1 cellular context compared by ENCODE assay signal in the genomic region with DNA sequence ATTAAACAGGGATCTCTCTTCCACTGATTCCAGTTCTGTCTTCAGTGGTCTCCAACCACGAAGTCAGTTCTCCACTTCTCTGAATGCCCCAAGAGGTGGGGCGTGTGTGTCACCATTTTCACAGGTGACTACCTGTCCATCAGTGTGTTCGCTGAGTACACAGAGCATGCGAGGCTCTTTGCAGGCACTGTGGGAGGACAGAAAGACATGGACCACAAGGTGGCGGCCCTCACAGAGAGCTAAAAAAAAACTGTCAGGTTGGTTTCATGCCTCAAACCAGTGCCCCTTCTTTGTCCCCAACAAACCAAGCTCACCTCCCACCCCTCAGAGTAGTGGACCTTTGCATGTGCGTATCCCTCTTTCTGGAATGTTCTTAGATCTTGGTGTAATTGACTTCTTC.
TF ChIP-seq lines count a peak whose summit lies in the region.

No MANE protein-coding gene starts in this region.

TF ChIP-seq in GM12878, 131 proteins besides CTCF, POLR2A, EP300 and RAD21 (continued from another document):
- TF ChIP-seq SIN3A (IDR thresholded peaks at IDR 0.05; ENCODE audit: low read depth, low read length) (no peak), HDAC6 (IDR thresholded peaks at IDR 0.05; ENCODE audit: unreplicated experiment) (no peak), CBFB (IDR thresholded peaks at IDR 0.05; ENCODE audit: low read depth) (no peak), TBL1XR1 (IDR thresholded peaks at IDR 0.05; ENCODE audit: low read depth, low read length) (no peak), ZBED1 (IDR thresholded peaks at IDR 0.05; ENCODE audit: borderline replicate concordance) (no peak), RCOR1 (conservative IDR thresholded peaks at IDR 0.05; ENCODE audit: low read depth, low read length) (no peak), SMAD5 (IDR thresholded peaks at IDR 0.05; ENCODE audit: low read depth) (no peak), EGR1 (IDR thresholded peaks at IDR 0.05; ENCODE audit: borderline replicate concordance in 1 of 2, low read depth in 2 of 2, low read length in 2 of 2) (no peak), SMARCA5 (IDR thresholded peaks at IDR 0.05) (no peak), BACH1 (IDR thresholded peaks at IDR 0.05; ENCODE audit: borderline replicate concordance) (no peak), POLR2AphosphoS2 (IDR thresholded peaks at IDR 0.05; ENCODE audit: low read depth, low read length) (no peak), PAX5 (IDR thresholded peaks at IDR 0.05; ENCODE audit: borderline replicate concordance, low read depth, low read length) (no peak)
- TF ChIP-seq, protein P1, sequence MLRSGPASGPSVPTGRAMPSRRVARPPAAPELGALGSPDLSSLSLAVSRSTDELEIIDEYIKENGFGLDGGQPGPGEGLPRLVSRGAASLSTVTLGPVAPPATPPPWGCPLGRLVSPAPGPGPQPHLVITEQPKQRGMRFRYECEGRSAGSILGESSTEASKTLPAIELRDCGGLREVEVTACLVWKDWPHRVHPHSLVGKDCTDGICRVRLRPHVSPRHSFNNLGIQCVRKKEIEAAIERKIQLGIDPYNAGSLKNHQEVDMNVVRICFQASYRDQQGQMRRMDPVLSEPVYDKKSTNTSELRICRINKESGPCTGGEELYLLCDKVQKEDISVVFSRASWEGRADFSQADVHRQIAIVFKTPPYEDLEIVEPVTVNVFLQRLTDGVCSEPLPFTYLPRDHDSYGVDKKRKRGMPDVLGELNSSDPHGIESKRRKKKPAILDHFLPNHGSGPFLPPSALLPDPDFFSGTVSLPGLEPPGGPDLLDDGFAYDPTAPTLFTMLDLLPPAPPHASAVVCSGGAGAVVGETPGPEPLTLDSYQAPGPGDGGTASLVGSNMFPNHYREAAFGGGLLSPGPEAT (IDR thresholded peaks at IDR 0.05; ENCODE audit: low read depth), result no peak
- TF ChIP-seq, protein P2, sequence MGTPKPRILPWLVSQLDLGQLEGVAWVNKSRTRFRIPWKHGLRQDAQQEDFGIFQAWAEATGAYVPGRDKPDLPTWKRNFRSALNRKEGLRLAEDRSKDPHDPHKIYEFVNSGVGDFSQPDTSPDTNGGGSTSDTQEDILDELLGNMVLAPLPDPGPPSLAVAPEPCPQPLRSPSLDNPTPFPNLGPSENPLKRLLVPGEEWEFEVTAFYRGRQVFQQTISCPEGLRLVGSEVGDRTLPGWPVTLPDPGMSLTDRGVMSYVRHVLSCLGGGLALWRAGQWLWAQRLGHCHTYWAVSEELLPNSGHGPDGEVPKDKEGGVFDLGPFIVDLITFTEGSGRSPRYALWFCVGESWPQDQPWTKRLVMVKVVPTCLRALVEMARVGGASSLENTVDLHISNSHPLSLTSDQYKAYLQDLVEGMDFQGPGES (IDR thresholded peaks at IDR 0.05), result no peak
